In the genomic region with DNA sequence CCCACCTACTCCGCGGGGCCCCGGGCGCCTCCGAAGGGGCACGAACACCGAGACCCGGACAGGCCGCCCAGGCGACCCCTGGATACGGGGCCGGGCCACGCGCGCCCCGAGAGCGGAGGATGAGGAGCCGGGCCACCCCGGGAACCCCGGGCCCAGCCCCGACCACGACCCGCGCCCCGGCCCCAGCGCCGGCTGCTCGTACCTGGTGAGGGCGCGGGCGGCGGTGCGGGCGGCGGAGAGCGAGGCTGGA, we compare ENCODE assay signal across 8 cellular contexts. TPM values are rescaled to one million over a fixed set of nuclear protein-coding genes. Genes with fewer than 3 reads are reported as not detected.
A peak's percentile ranks its signal among the peaks of the same experiment; 100 is the strongest.
DNase-seq lines count a peak whose midpoint lies in the region; ATAC-seq and TF ChIP-seq lines count a peak whose summit lies in the region.

No MANE protein-coding gene starts in this region.

- DNase-seq in CD4-positive, alpha-beta T cell: peak in 1 of 10 experiments; percentile 9
- no peak for DNase-seq in astrocyte of the spinal cord (ENCODE audit: low read depth, low spot score)
- DNase-seq in mucosa of descending colon: no peak
- no peak for DNase-seq in NCI-H2081 (lab: John Stamatoyannopoulos, UW)
- no peak for DNase-seq in HuH-7 (ENCODE audit: low spot score)
- DNase-seq in NCI-H510A (lab: John Stamatoyannopoulos, UW): no peak

- POLR2A ChIA-PET in CD4-positive, alpha-beta T cell (lab: Charles Lee): interaction anchor here (1.1 to 2.9 kb wide), 9 partner anchors 9 to 103 kb away, joined by 3 to 44 read pairs (median 7); a partner anchor contains a TSS

- H3K9me3 Mint-ChIP-seq in CD4-positive, alpha-beta T cell: no peaks in the 10 kb centered on the region

- no peak for ATAC-seq in CD4-positive, alpha-beta T cell (ENCODE audit: poor library complexity)
- ATAC-seq in HG02884 (IDR thresholded peaks at IDR 0.05; ENCODE audit: unreplicated experiment) (peak; percentile 13), mucosa of descending colon (no peak), HG03139 (IDR thresholded peaks at IDR 0.05; ENCODE audit: unreplicated experiment) (no peak)

- peaks cover 14% of the 10 kb centered on the region for H3K36me3 Mint-ChIP-seq in CD4-positive, alpha-beta T cell (ENCODE audit: low read depth)

- H3K4me1 Mint-ChIP-seq in CD4-positive, alpha-beta T cell (ENCODE audit: low read depth): peaks cover 3% of the 10 kb centered on the region

- peak overlapping the region; percentile 46 for H3K27ac ChIP-seq in CD4-positive, alpha-beta T cell (ENCODE audit: low read depth, low read length)

- CTCF ChIA-PET in CD4-positive, alpha-beta T cell (lab: Charles Lee): interaction anchor here (1.0 to 1.6 kb wide), 5 partner anchors 9 to 67 kb away, joined by 3 to 15 read pairs (median 4); a partner anchor contains a TSS

- H3K9me3 ChIP-seq in CD4-positive, alpha-beta T cell (ENCODE audit: control insufficient read depth, low read length): no peaks in the 10 kb centered on the region
- H3K9me3 ChIP-seq in mucosa of descending colon: no peaks in the 10 kb centered on the region

- no peak overlapping the region for H3K27ac Mint-ChIP-seq in CD4-positive, alpha-beta T cell

- no peak for TF ChIP-seq CTCF in CD4-positive, alpha-beta T cell (IDR thresholded peaks at IDR 0.05)
- TF ChIP-seq CTCF in astrocyte of the spinal cord (IDR thresholded peaks at IDR 0.05; ENCODE audit: low read depth, low read length) (no peak), mucosa of descending colon (IDR thresholded peaks at IDR 0.05) (no peak)

- peaks cover 33% of the 10 kb centered on the region for H3K4me1 ChIP-seq in mucosa of descending colon (ENCODE audit: low read depth)

- peak overlapping the region; percentile 74 for H3K4me3 Mint-ChIP-seq in CD4-positive, alpha-beta T cell

- H3K27me3 Mint-ChIP-seq in CD4-positive, alpha-beta T cell: no peaks in the 10 kb centered on the region

- H3K27me3 ChIP-seq in CD4-positive, alpha-beta T cell (ENCODE audit: control insufficient read depth, insufficient read depth, low read length): no peaks in the 10 kb centered on the region

- H3K4me3 ChIP-seq in astrocyte of the spinal cord (ENCODE audit: low read depth, low read length) (peak overlapping the region; percentile 66), mucosa of descending colon (peak overlapping the region; percentile 81)

- peaks cover 7% of the 10 kb centered on the region for H3K36me3 ChIP-seq in mucosa of descending colon (ENCODE audit: low read depth)

- intact Hi-C loops in CD4-positive, alpha-beta T cell (cut with DNase I, micrococcal nuclease): loop anchor here (1.0 to 10.0 kb wide), 8 partner anchors 28 to 1993 kb away; a partner anchor contains a TSS
- intact Hi-C loops in mucosa of descending colon (cut with DNase I, micrococcal nuclease): no loop called here

- in situ Hi-C loops in astrocyte of the spinal cord (cut with HindIII; ENCODE audit: low sequenced_read_pairs): no loop called here

RNA-seq across cellular contexts. Expression of a gene that starts 0.2 kb away (rescaled TPM):
- 100 to 1,000 TPM; 168 to 174 TPM for total RNA-seq in CD4-positive, alpha-beta T cell
- total RNA-seq in mucosa of descending colon: 100 to 1,000 TPM in 2 of 3 donors, 10 to 100 TPM in 1; 87.2 to 115 (median 102) TPM

RNA-seq across cellular contexts. Expression of a gene that starts 32.2 kb away (rescaled TPM):
- total RNA-seq in CD4-positive, alpha-beta T cell: 100 to 1,000 TPM; 160 to 163 TPM
- 100 to 1,000 TPM in 2 of 3 donors, 10 to 100 TPM in 1; 99.8 to 143 (median 138) TPM for total RNA-seq in mucosa of descending colon

RNA-seq across cellular contexts. Expression of a gene that starts 46.1 kb away (rescaled TPM):
- total RNA-seq in CD4-positive, alpha-beta T cell: 10 to 100 TPM; 64.6 to 69.3 TPM
- total RNA-seq in mucosa of descending colon: 10 to 100 TPM; 73.6 to 81.6 (median 80.4) TPM

RNA-seq across cellular contexts. Expression of a gene that starts 46.2 kb away (rescaled TPM):
- 10 to 100 TPM; 28.1 to 31.2 TPM for total RNA-seq in CD4-positive, alpha-beta T cell
- 10 to 100 TPM; 30.7 to 37.9 (median 30.9) TPM for total RNA-seq in mucosa of descending colon

Comparison
In these comparisons a context has a peak if more than half of its experiments do, and no peak if none do; other contexts are left out.
1. intact Hi-C loops: an anchor here in CD4-positive, alpha-beta T cell (1.0 to 10.0 kb wide); none called in mucosa of descending colon.